ENCODE assay signal across 22 cellular contexts in the genomic region with DNA sequence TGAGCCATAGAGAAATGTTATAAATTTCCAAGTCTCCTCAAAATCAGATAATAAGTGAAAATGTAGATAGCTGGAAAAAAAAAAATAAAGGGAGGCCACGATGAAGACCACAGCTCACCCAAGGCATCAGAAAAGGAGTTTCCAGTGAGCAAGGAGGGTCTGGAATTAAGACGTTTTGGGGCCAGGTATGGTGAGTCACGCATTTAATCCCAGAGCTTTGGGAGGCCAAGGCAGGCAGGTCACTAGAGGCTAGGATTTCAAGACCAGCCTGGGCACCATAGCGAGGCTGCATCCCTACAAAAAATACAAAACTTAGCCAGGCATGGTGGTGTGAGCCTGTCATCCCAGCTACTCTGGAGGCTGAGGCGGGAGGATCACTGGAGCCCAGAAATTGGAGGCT.
A peak's percentile ranks its signal among the peaks of the same experiment; 100 is the strongest.
DNase-seq lines count a peak whose midpoint lies in the region; ATAC-seq and TF ChIP-seq lines count a peak whose summit lies in the region.
"Had no signal": no experiment of that assay in that cellular context is flagged by ENCODE, and none has a peak within 500 bp of the region (broad histone marks: within the 10 kb centered on the region; RNA-seq: fewer than 3 reads in every experiment).

No MANE protein-coding gene starts in this region.

- DNase-seq in IMR-90: no peak
- DNase-seq in adipocyte (ENCODE audit: low read depth): peak; percentile 13
- DNase-seq in iris pigment epithelial cell (ENCODE audit: low read depth): peak; percentile 64
- DNase-seq in retinal pigment epithelial cell (ENCODE audit: low read depth): peak; percentile 86
- no peak for DNase-seq in NCI-H69 (lab: John Stamatoyannopoulos, UW)
- DNase-seq in prostate gland (ENCODE audit: low spot score): no peak
- no peak for DNase-seq in effector memory CD4-positive, alpha-beta T cell
- DNase-seq in activated CD4-positive, alpha-beta T cell treated with anti-CD3 and anti-CD28 coated beads, Interleukin-2, amount 50 U/mL, for 48 hours: no peak
- DNase-seq: DMS 273 treated with DMSO at 0.1 percent for 48 hours, DND-41, H7, HFFc6, NCI-H1048, NCI-H1436 treated with DMSO at 0.1 percent for 48 hours, NCI-H2029, NCI-H2171, NCI-H446, NCI-H748 treated with DMSO at 0.1 percent for 48 hours, OCI-M1, RPMI8226, SHP77 treated with DMSO at 0.1 percent for 48 hours had no signal

- H4K5ac ChIP-seq in IMR-90 (ENCODE audit: low read depth, low read length): no peak overlapping the region

- no peaks in the 10 kb centered on the region for H4K20me1 ChIP-seq in IMR-90 (ENCODE audit: insufficient read depth, low read length)

- H2BK15ac ChIP-seq in IMR-90 (ENCODE audit: low read depth, low read length): no peak overlapping the region

- no peaks in the 10 kb centered on the region; a peak in 1 of 4 replicates for H3K79me1 ChIP-seq in IMR-90 (ENCODE audit: low read depth in 1 of 2, low read length in 2 of 2)

- H3K4me3 ChIP-seq in IMR-90 (ENCODE audit: insufficient read depth, low read depth, low read length): no peak overlapping the region
- H3K4me3 ChIP-seq in adipocyte (ENCODE audit: low read length): no peak overlapping the region
- no peak overlapping the region for H3K4me3 ChIP-seq in retinal pigment epithelial cell (ENCODE audit: low read length)
- H3K4me3 ChIP-seq in prostate gland: no peak overlapping the region
- no peak overlapping the region for H3K4me3 ChIP-seq in effector memory CD4-positive, alpha-beta T cell (ENCODE audit: insufficient read depth, low read depth, low read length, poor library complexity, severe bottlenecking)

- CTCF ChIA-PET in IMR-90 (lab: Yijun Ruan, JAX): interaction anchor here (1.0 kb wide), 1 partner anchor 786 kb away, joined by 4 read pairs; no protein-coding TSS in a partner anchor

- H3K27me3 ChIP-seq in IMR-90 (ENCODE audit: control insufficient read depth, insufficient read depth, low read length) (no peaks in the 10 kb centered on the region), adipocyte (replicated peaks; ENCODE audit: control insufficient read depth, insufficient read depth, low read length) (peaks cover 4% of the 10 kb centered on the region), prostate gland (replicated peaks; ENCODE audit: insufficient read depth) (no peaks in the 10 kb centered on the region)
- H3K27me3 ChIP-seq in effector memory CD4-positive, alpha-beta T cell (replicated peaks; ENCODE audit: control insufficient read depth, insufficient read depth, low read length, poor library complexity, severe bottlenecking): no peaks in the 10 kb centered on the region

- no peak overlapping the region for H3K14ac ChIP-seq in IMR-90 (replicated peaks; ENCODE audit: low read depth, low read length)

- no peak for TF ChIP-seq RAD21 in IMR-90 (IDR thresholded peaks at IDR 0.05; ENCODE audit: low read length)

- dilution Hi-C loops in IMR-90 (cut with HindIII; ENCODE audit: low sequenced_read_pairs, unreplicated experiment): no loop called here

- in situ Hi-C loops in IMR-90 (cut with MboI; ENCODE audit: low sequenced_read_pairs): loop anchor here (25.0 kb wide), 1 partner anchor 764 kb away; the partner anchor contains the start of gene AKR1E2

- no peak overlapping the region for H3K18ac ChIP-seq in IMR-90 (ENCODE audit: low read depth, low read length)

- POLR2A ChIA-PET in IMR-90 (lab: Charles Lee; ENCODE audit: unreplicated experiment): no interaction called here

- H2BK5ac ChIP-seq in IMR-90 (ENCODE audit: low read depth, low read length, poor library complexity, severe bottlenecking): no peak overlapping the region

- 100% methylated on average over 1 of the region's 5 CpGs; no CpG with 5 or more reads in 1 of the 2 experiments for WGBS in IMR-90 (ENCODE audit: extremely low coverage in 2 of 2, insufficient read length in 1 of 2), 2 experiments
- WGBS in prostate gland: 98% methylated on average over 5 of the region's 5 CpGs

- H2AK5ac ChIP-seq in IMR-90 (ENCODE audit: low read depth, low read length): no peak overlapping the region

- H3K36me3 ChIP-seq in IMR-90 (ENCODE audit: control insufficient read depth, insufficient read depth, low read length): no peaks in the 10 kb centered on the region
- H3K36me3 ChIP-seq in adipocyte (ENCODE audit: control insufficient read depth, insufficient read depth, low read length, severe bottlenecking): no peaks in the 10 kb centered on the region
- H3K36me3 ChIP-seq in prostate gland: no peaks in the 10 kb centered on the region
- no peaks in the 10 kb centered on the region for H3K36me3 ChIP-seq in effector memory CD4-positive, alpha-beta T cell (ENCODE audit: control insufficient read depth, insufficient read depth, low read length)

- H2BK120ac ChIP-seq in IMR-90 (ENCODE audit: low read depth, low read length): no peak overlapping the region

- peaks cover 11% of the 10 kb centered on the region for H3K4me1 ChIP-seq in IMR-90 (ENCODE audit: control insufficient read depth, insufficient read depth, low read length)
- peaks cover 15% of the 10 kb centered on the region for H3K4me1 ChIP-seq in adipocyte (ENCODE audit: control insufficient read depth, insufficient read depth, low read length)
- no peaks in the 10 kb centered on the region for H3K4me1 ChIP-seq in prostate gland (replicated peaks)
- peaks cover 2% of the 10 kb centered on the region for H3K4me1 ChIP-seq in effector memory CD4-positive, alpha-beta T cell (ENCODE audit: control insufficient read depth, insufficient read depth, low read length, poor library complexity, severe bottlenecking)

- H4K8ac ChIP-seq in IMR-90 (ENCODE audit: low read depth in 2 of 2, low read length in 2 of 2): no peak overlapping the region

- H4K91ac ChIP-seq in IMR-90 (ENCODE audit: insufficient read depth, low read depth, low read length): no peak overlapping the region

- H3K9me1 ChIP-seq in IMR-90 (ENCODE audit: insufficient read depth, low read length): peaks cover 13% of the 10 kb centered on the region

- H3K4ac ChIP-seq in IMR-90 (ENCODE audit: low read depth, low read length): no peak overlapping the region

- intact Hi-C loops in IMR-90 (cut with micrococcal nuclease): no loop called here
- intact Hi-C loops in prostate gland (cut with DNase I): no loop called here

- no peak overlapping the region for H2AFZ ChIP-seq in IMR-90 (replicated peaks; ENCODE audit: low read length, poor library complexity)

- no peak overlapping the region for H2AK9ac ChIP-seq in IMR-90 (replicated peaks; ENCODE audit: low read depth, low read length, poor library complexity)

- H3K56ac ChIP-seq in IMR-90 (ENCODE audit: extremely low read depth, insufficient read depth, low read length): no peak overlapping the region

- H3K9ac ChIP-seq in IMR-90 (ENCODE audit: low read depth, low read length) (no peak overlapping the region), adipocyte (ENCODE audit: low read length) (no peak overlapping the region)
- H3K9ac ChIP-seq: KMS-11 had no signal

- no peak for ATAC-seq in IMR-90 (ENCODE audit: low read depth)

- H3K23ac ChIP-seq in IMR-90 (ENCODE audit: low read depth, low read length): no peak overlapping the region

- H3K9me3 ChIP-seq in IMR-90 (ENCODE audit: control insufficient read depth, insufficient read depth, low read length): no peaks in the 10 kb centered on the region
- H3K9me3 ChIP-seq in adipocyte (ENCODE audit: control insufficient read depth, low read length): peaks cover 5% of the 10 kb centered on the region
- H3K9me3 ChIP-seq in prostate gland: no peaks in the 10 kb centered on the region
- H3K9me3 ChIP-seq in effector memory CD4-positive, alpha-beta T cell (ENCODE audit: control insufficient read depth, low read length): no peaks in the 10 kb centered on the region

- TF ChIP-seq CTCF in IMR-90 (conservative IDR thresholded peaks at IDR 0.05; ENCODE audit: low read depth, low read length) (no peak), retinal pigment epithelial cell (conservative IDR thresholded peaks at IDR 0.05; ENCODE audit: low read depth, low read length) (no peak), prostate gland (IDR thresholded peaks at IDR 0.05) (no peak)

- H3K27ac ChIP-seq in IMR-90 (ENCODE audit: insufficient read depth, low read length) (no peak overlapping the region), prostate gland (no peak overlapping the region)
- no peak overlapping the region for H3K27ac ChIP-seq in effector memory CD4-positive, alpha-beta T cell (ENCODE audit: insufficient read depth, low read length, poor library complexity, severe bottlenecking)
- H3K27ac ChIP-seq: KMS-11 had no signal

- BruUV-seq in IMR-90 (replicated peaks; lab: Mats Ljungman, UMichigan): no TSS peak

- no peak overlapping the region for H3K4me2 ChIP-seq in IMR-90 (ENCODE audit: low read depth, low read length)
- H3K4me2 ChIP-seq: KMS-11 had no signal

- peak overlapping the region; percentile 47; the same call in 1 of the 2 replicates for H2BK20ac ChIP-seq in IMR-90 (ENCODE audit: low read depth, low read length)

- TF ChIP-seq POLR2A in IMR-90 (IDR thresholded peaks at IDR 0.05; ENCODE audit: low read depth, low read length) (no peak), prostate gland (IDR thresholded peaks at IDR 0.05) (no peak)

TF ChIP-seq in IMR-90, 13 proteins besides CTCF, POLR2A, EP300 and RAD21:
- TF ChIP-seq CHD1 (IDR thresholded peaks at IDR 0.05; ENCODE audit: low read depth, low read length): no peak
- no peak for TF ChIP-seq MXI1 (IDR thresholded peaks at IDR 0.05; ENCODE audit: borderline replicate concordance, low read depth, low read length)

Comparison
In these comparisons a context has a peak if more than half of its experiments do, and no peak if none do; other contexts are left out.
1. DNase-seq: peak in adipocyte (single experiment), iris pigment epithelial cell (single experiment) and retinal pigment epithelial cell (single experiment); none in IMR-90 (single experiment), NCI-H69 (single experiment), prostate gland (single experiment), effector memory CD4-positive, alpha-beta T cell (0 of 3) and activated CD4-positive, alpha-beta T cell treated with anti-CD3 and anti-CD28 coated beads, Interleukin-2, amount 50 U/mL, for 48 hours (0 of 2).